Comparison of ENCODE assay signal across 22 cellular contexts in genomic region chr12:46886541-46887041, GRCh38.
A peak's percentile ranks its signal among the peaks of the same experiment; 100 is the strongest.
DNase-seq lines count a peak whose midpoint lies in the region; ATAC-seq, FAIRE-seq and TF ChIP-seq lines count a peak whose summit lies in the region.
"Had no signal": no experiment of that assay in that cellular context is flagged by ENCODE, and none has a peak within 500 bp of the region (broad histone marks: within the 10 kb centered on the region; RNA-seq: fewer than 3 reads in every experiment).

No MANE protein-coding gene starts in this region.

- no peak overlapping the region for H3K27ac ChIP-seq in RWPE2 (ENCODE audit: poor library complexity, severe bottlenecking)
- no peak overlapping the region for H3K27ac ChIP-seq in pancreas
- H3K27ac ChIP-seq in Karpas-422 (ENCODE audit: low read length) = no peak overlapping the region
- H3K27ac ChIP-seq: C4-2B, gastroesophageal sphincter, neutrophil had no signal

- H3K36me3 ChIP-seq in RWPE2 (ENCODE audit: low read depth) = no peaks in the 10 kb centered on the region
- H3K36me3 ChIP-seq in pancreas = no peaks in the 10 kb centered on the region
- H3K36me3 ChIP-seq in Karpas-422 (ENCODE audit: insufficient read depth, low read length) = no peaks in the 10 kb centered on the region
- H3K36me3 ChIP-seq: gastroesophageal sphincter, neutrophil had no signal

- H3K27me3 ChIP-seq in RWPE2 (ENCODE audit: insufficient read depth, poor library complexity, severe bottlenecking) (no peaks in the 10 kb centered on the region), pancreas (no peaks in the 10 kb centered on the region), Karpas-422 (ENCODE audit: low read length) (no peaks in the 10 kb centered on the region)
- H3K27me3 ChIP-seq: gastroesophageal sphincter, neutrophil had no signal

- peak; percentile 25; the same call in 2 of the 3 replicates for ATAC-seq in RWPE2 (ENCODE audit: low read depth)
- ATAC-seq in pancreas = no peak
- ATAC-seq in stimulated activated naive B cell treated with anti-CD40 and anti-IgM and Interleukin-4, amounts not matched to agents 10 μg/mL and 1 μg/mL and 100 μg/mL, for 72 hours (replicated peaks) = no peak
- ATAC-seq: activated CD8-positive, alpha-beta memory T cell treated with anti-CD3 and anti-CD28 coated beads, Interleukin-2, amount 10 ng/mL, durations not matched to agents 7 days and 5 days; gastroesophageal sphincter had no signal

- no peak overlapping the region for H2AFZ ChIP-seq in Karpas-422 (ENCODE audit: low read length)

- FAIRE-seq in pancreas (lab: Jason Lieb, UNC) = no peak

- H3K4me3 ChIP-seq in RWPE2 (ENCODE audit: severe bottlenecking) (no peak overlapping the region), epithelial cell of proximal tubule (ENCODE audit: low read depth, low read length) (no peak overlapping the region), skeletal muscle cell (ENCODE audit: low read depth, low read length) (no peak overlapping the region), pancreas (no peak overlapping the region), Karpas-422 (ENCODE audit: low read length) (no peak overlapping the region)
- H3K4me3 ChIP-seq: gastroesophageal sphincter, skin epidermis had no signal

- peaks cover 5% of the 10 kb centered on the region for H3K4me1 ChIP-seq in RWPE2 (ENCODE audit: insufficient read depth, poor library complexity, severe bottlenecking)
- no peaks in the 10 kb centered on the region for H3K4me1 ChIP-seq in pancreas
- no peaks in the 10 kb centered on the region for H3K4me1 ChIP-seq in Karpas-422 (ENCODE audit: low read length)
- H3K4me1 ChIP-seq: gastroesophageal sphincter had no signal

- H4K20me1 ChIP-seq in Karpas-422 (ENCODE audit: insufficient read depth, low read depth, low read length) = no peaks in the 10 kb centered on the region

- H3K4me3 Mint-ChIP-seq in stimulated activated naive B cell treated with anti-CD40 and anti-IgM and Interleukin-4, amounts not matched to agents 10 μg/mL and 1 μg/mL and 100 μg/mL, for 72 hours = no peak overlapping the region
- H3K4me3 Mint-ChIP-seq: activated CD8-positive, alpha-beta memory T cell treated with anti-CD3 and anti-CD28 coated beads, Interleukin-2, amount 10 ng/mL, durations not matched to agents 7 days and 5 days; mesothelial cell of epicardium had no signal

- no peaks in the 10 kb centered on the region for H3K9me2 ChIP-seq in Karpas-422 (replicated peaks; ENCODE audit: insufficient read depth, low read length)

- DNase-seq in GM04503 (ENCODE audit: low read depth) = peak; percentile 96
- no peak for DNase-seq in RWPE2 (ENCODE audit: low spot score)
- DNase-seq in epithelial cell of proximal tubule (ENCODE audit: low read depth) = peak; percentile 73
- DNase-seq in skeletal muscle cell (ENCODE audit: low read depth) = peak; percentile 71
- no peak for DNase-seq in pancreas
- DNase-seq in stimulated activated naive B cell treated with anti-CD40 and anti-IgM and Interleukin-4, amounts not matched to agents 10 μg/mL and 1 μg/mL and 100 μg/mL, for 72 hours = no peak
- no peak for DNase-seq in Karpas-422
- DNase-seq in RKO (ENCODE audit: low spot score) = no peak
- DNase-seq: activated CD4-positive, CD25-positive, alpha-beta regulatory T cell; activated CD8-positive, alpha-beta memory T cell treated with anti-CD3 and anti-CD28 coated beads, Interleukin-2, amount 10 ng/mL, durations not matched to agents 7 days and 5 days; activated naive CD4-positive, alpha-beta T cell; DMS79 treated with DMSO at 0.1 percent for 48 hours; effector CD8-positive, alpha-beta T cell; MM.1S; NCI-H187 treated with DMSO at 0.1 percent for 48 hours; NCI-H524 treated with DMSO at 0.1 percent for 48 hours; T-helper 1 cell had no signal

- peaks cover 0 to 1% of the 10 kb centered on the region in 2 donors for H3K9me3 Mint-ChIP-seq in stimulated activated naive B cell treated with anti-CD40 and anti-IgM and Interleukin-4, amounts not matched to agents 10 μg/mL and 1 μg/mL and 100 μg/mL, for 72 hours

- intact Hi-C loops in pancreas (cut with DNase I) = no loop called here

- H3K27ac Mint-ChIP-seq in stimulated activated naive B cell treated with anti-CD40 and anti-IgM and Interleukin-4, amounts not matched to agents 10 μg/mL and 1 μg/mL and 100 μg/mL, for 72 hours = no peak overlapping the region
- H3K27ac Mint-ChIP-seq: activated CD8-positive, alpha-beta memory T cell treated with anti-CD3 and anti-CD28 coated beads, Interleukin-2, amount 10 ng/mL, durations not matched to agents 7 days and 5 days; mesothelial cell of epicardium had no signal

- no peaks in the 10 kb centered on the region for H3K4me1 Mint-ChIP-seq in stimulated activated naive B cell treated with anti-CD40 and anti-IgM and Interleukin-4, amounts not matched to agents 10 μg/mL and 1 μg/mL and 100 μg/mL, for 72 hours
- H3K4me1 Mint-ChIP-seq: activated CD8-positive, alpha-beta memory T cell treated with anti-CD3 and anti-CD28 coated beads, Interleukin-2, amount 10 ng/mL, durations not matched to agents 7 days and 5 days; mesothelial cell of epicardium had no signal

- no peaks in the 10 kb centered on the region for H3K79me2 ChIP-seq in Karpas-422 (ENCODE audit: low read length)

- H3K9ac ChIP-seq in Karpas-422 (ENCODE audit: low read length) = no peak overlapping the region

- WGBS in pancreas, 2 donors = 72 to 76% methylated on average over 2 of the region's 2 CpGs

- H3K9me3 ChIP-seq in RWPE2 (ENCODE audit: severe bottlenecking) = no peaks in the 10 kb centered on the region
- no peaks in the 10 kb centered on the region for H3K9me3 ChIP-seq in pancreas
- no peaks in the 10 kb centered on the region for H3K9me3 ChIP-seq in Karpas-422 (ENCODE audit: low read length)
- H3K9me3 ChIP-seq: neutrophil had no signal

- peaks cover 0 to 2% of the 10 kb centered on the region in 2 donors for H3K36me3 Mint-ChIP-seq in stimulated activated naive B cell treated with anti-CD40 and anti-IgM and Interleukin-4, amounts not matched to agents 10 μg/mL and 1 μg/mL and 100 μg/mL, for 72 hours
- H3K36me3 Mint-ChIP-seq: activated CD8-positive, alpha-beta memory T cell treated with anti-CD3 and anti-CD28 coated beads, Interleukin-2, amount 10 ng/mL, durations not matched to agents 7 days and 5 days; mesothelial cell of epicardium had no signal

- no peak overlapping the region for H3K4me2 ChIP-seq in Karpas-422 (ENCODE audit: low read depth, low read length, poor library complexity, severe bottlenecking)

- peaks cover 4 to 5% of the 10 kb centered on the region in 2 donors for H3K27me3 Mint-ChIP-seq in stimulated activated naive B cell treated with anti-CD40 and anti-IgM and Interleukin-4, amounts not matched to agents 10 μg/mL and 1 μg/mL and 100 μg/mL, for 72 hours

- no peak for TF ChIP-seq CTCF in RWPE2 (IDR thresholded peaks at IDR 0.05; ENCODE audit: poor library complexity, severe bottlenecking)
- TF ChIP-seq CTCF in epithelial cell of proximal tubule (conservative IDR thresholded peaks at IDR 0.05; ENCODE audit: low read depth, low read length) = no peak
- no peak for TF ChIP-seq CTCF in pancreas (IDR thresholded peaks at IDR 0.05)

Comparison
In these comparisons a context has a peak if more than half of its experiments do, and no peak if none do; other contexts are left out.
1. DNase-seq: peak in GM04503 (single experiment), epithelial cell of proximal tubule (single experiment) and skeletal muscle cell (single experiment); none in RWPE2 (single experiment), pancreas (0 of 6), stimulated activated naive B cell treated with anti-CD40 and anti-IgM and Interleukin-4, amounts not matched to agents 10 μg/mL and 1 μg/mL and 100 μg/mL, for 72 hours (single experiment), Karpas-422 (single experiment) and RKO (single experiment).